Comparison of ENCODE assay signal across 14 cellular contexts in the genomic region with DNA sequence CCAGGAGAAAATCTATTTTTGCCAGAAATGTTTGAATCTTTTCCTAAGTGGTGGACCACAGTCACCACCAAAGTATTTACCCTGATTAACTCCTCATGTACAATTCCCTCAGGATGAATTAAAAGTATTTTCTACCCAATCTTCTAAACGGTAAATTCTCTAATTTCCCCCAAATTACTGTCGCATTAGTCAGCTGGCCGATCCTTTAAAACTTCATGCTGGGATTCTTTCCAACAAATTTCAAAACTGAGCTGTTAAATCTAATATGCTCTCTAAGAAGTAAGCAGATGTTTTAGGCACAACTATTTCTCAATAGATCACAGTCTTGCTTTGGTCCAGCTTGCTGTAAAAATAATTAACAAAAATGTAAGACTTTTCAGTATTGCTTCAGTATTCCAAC.
DNase-seq lines count a peak whose midpoint lies in the region; ATAC-seq and TF ChIP-seq lines count a peak whose summit lies in the region.
"Had no signal": no experiment of that assay in that cellular context is flagged by ENCODE, and none has a peak within 500 bp of the region (broad histone marks: within the 10 kb centered on the region; RNA-seq: fewer than 3 reads in every experiment).

No MANE protein-coding gene starts in this region.

- no peaks in the 10 kb centered on the region for H3K27me3 ChIP-seq in left lung
- H3K27me3 ChIP-seq: BLaER1 treated with 17β-estradiol and CSF1 and Interleukin-3, amounts not matched to agents 10 nM and 100 nM; vagina had no signal

- H3K4me1 ChIP-seq in left lung, result no peaks in the 10 kb centered on the region
- H3K4me1 ChIP-seq: BLaER1 treated with 17β-estradiol and CSF1 and Interleukin-3, amounts not matched to agents 10 nM and 100 nM; vagina had no signal

- no peaks in the 10 kb centered on the region for H3K36me3 ChIP-seq in left lung
- H3K36me3 ChIP-seq: BLaER1 treated with 17β-estradiol and CSF1 and Interleukin-3, amounts not matched to agents 10 nM and 100 nM; vagina had no signal

- intact Hi-C loops in left lung (cut with DNase I), result no loop called here

- H3K4me3 ChIP-seq in left lung, result no peak overlapping the region
- H3K4me3 ChIP-seq: BLaER1 treated with 17β-estradiol and CSF1 and Interleukin-3, amounts not matched to agents 10 nM and 100 nM; vagina had no signal

- H3K9me3 ChIP-seq in left lung, result peaks cover 0 to 2% of the 10 kb centered on the region in 2 donors
- H3K9me3 ChIP-seq: BLaER1 treated with 17β-estradiol and CSF1 and Interleukin-3, amounts not matched to agents 10 nM and 100 nM; vagina had no signal

- DNase-seq in AG08396 (ENCODE audit: low spot score), result peak; percentile 45
- DNase-seq in HS-27A (ENCODE audit: low read depth), result peak; percentile 66
- DNase-seq in astrocyte of the hippocampus (ENCODE audit: low read depth, low spot score), result peak; percentile 84
- no peak for DNase-seq in left lung
- no peak for DNase-seq in GF-D8 (lab: John Stamatoyannopoulos, UW)
- DNase-seq: activated B cell treated with CpG ODN at 0.5 μM for 24 hours; activated naive CD8-positive, alpha-beta T cell treated with anti-CD3 and anti-CD28 coated beads, Interleukin-2, amount 50 U/mL, for 24 hours; stimulated activated CD4-positive, alpha-beta T cell treated with anti-CD3 and anti-CD28 coated beads, Interleukin-4, amount 100 ng/mL, for 4 hours had no signal

- no peak overlapping the region for H3K27ac ChIP-seq in left lung
- H3K27ac ChIP-seq: BLaER1 treated with 17β-estradiol and CSF1 and Interleukin-3, amounts not matched to agents 10 nM and 100 nM; vagina had no signal

- TF ChIP-seq CTCF in left lung (IDR thresholded peaks at IDR 0.05), result no peak

- ATAC-seq in left lung, result peak; percentile 33
- no peak for ATAC-seq in GM18502 (IDR thresholded peaks at IDR 0.05; ENCODE audit: poor library complexity, unreplicated experiment)
- no peak for ATAC-seq in GM19397 (IDR thresholded peaks at IDR 0.05; ENCODE audit: unreplicated experiment)
- no peak for ATAC-seq in GM21717 (IDR thresholded peaks at IDR 0.05; ENCODE audit: unreplicated experiment)
- ATAC-seq: activated naive CD8-positive, alpha-beta T cell treated with anti-CD3 and anti-CD28 coated beads, Interleukin-2, amount 50 U/mL, for 24 hours; stimulated activated memory B cell treated with anti-CD40 and anti-IgM and Interleukin-4, amounts not matched to agents 10 μg/mL and 1 μg/mL and 100 μg/mL, for 72 hours had no signal

Comparison
In these comparisons a context has a peak if more than half of its experiments do, and no peak if none do; other contexts are left out.
1. DNase-seq: peak in AG08396 (single experiment), HS-27A (single experiment) and astrocyte of the hippocampus (single experiment); none in left lung (0 of 2) and GF-D8 (single experiment).